In the genomic region with DNA sequence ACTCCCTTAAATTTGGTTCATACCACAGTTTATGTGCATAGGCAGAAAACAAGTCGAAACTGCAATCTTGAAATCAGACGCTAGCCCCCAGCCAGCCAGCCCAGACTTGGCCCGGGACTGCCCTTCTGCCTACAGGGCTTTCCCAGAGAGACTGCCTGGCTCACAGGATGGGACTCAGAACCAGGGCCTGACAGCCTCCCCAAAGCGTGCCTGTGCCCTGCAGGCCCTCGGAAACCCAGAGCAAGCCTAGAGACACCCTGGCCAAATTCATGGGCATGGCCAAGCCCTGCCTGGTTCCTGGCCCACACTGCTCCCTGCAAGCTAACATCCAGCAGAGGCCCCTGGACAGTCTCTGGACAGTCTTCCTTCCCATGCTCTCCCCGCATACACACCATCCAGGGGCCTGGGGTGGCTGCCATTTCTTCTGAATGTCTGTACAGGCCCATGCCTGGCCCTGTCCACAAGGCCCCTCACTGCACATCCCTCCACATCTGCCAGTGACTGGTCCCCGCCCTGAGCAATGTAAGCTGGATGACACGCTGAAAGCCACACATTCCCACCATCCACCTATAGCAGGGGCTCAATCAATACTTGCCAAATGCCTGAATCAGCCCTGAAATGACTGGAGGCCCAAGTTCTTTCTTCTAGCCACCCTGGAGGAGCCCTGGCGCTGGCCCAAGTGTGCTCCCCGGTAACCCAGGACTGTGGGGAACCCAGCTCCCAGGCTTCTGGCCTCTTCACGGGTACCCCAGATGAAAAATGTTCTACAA, we compare ENCODE assay signal across 9 cellular contexts.
DNase-seq lines count a peak whose midpoint lies in the region; ATAC-seq and TF ChIP-seq lines count a peak whose summit lies in the region.
"Had no signal": no experiment of that assay in that cellular context is flagged by ENCODE, and none has a peak within 500 bp of the region (broad histone marks: within the 10 kb centered on the region; RNA-seq: fewer than 3 reads in every experiment).

No MANE protein-coding gene starts in this region.

- peak overlapping the region; percentile 53 to 90 (median 86) for H3K27ac ChIP-seq in esophagus squamous epithelium

- peaks cover 39 to 85% (median 65%) of the 10 kb centered on the region in 3 donors for H3K4me1 ChIP-seq in esophagus squamous epithelium
- H3K4me1 ChIP-seq in skeletal muscle satellite cell (ENCODE audit: control insufficient read depth, insufficient read depth, low read length), result peaks cover 29% of the 10 kb centered on the region

- in situ Hi-C loops in GM13976 (cut with MboI; ENCODE audit: low sequenced_read_pairs, unreplicated experiment), result no loop called here

- 32 to 70% methylated on average over 3 to 5 of the region's 11 CpGs for WGBS in esophagus squamous epithelium, 2 donors

- DNase-seq in esophagus squamous epithelium (lab: John Stamatoyannopoulos, UW) (no peak), GM13976 (ENCODE audit: low spot score) (no peak), DMS153 treated with DMSO at 0.1 percent for 48 hours (lab: John Stamatoyannopoulos, UW; ENCODE audit: unreplicated experiment) (no peak)
- DNase-seq: OCI-M1 had no signal

- no peaks in the 10 kb centered on the region for H3K9me3 ChIP-seq in esophagus squamous epithelium
- no peaks in the 10 kb centered on the region for H3K9me3 ChIP-seq in skeletal muscle satellite cell (replicated peaks; ENCODE audit: low read length)

- H3K27me3 ChIP-seq in esophagus squamous epithelium (no peaks in the 10 kb centered on the region), skeletal muscle satellite cell (ENCODE audit: control insufficient read depth, insufficient read depth, low read length) (no peaks in the 10 kb centered on the region)

- H3K4me3 ChIP-seq in esophagus squamous epithelium, result no peak overlapping the region
- no peak overlapping the region for H3K4me3 ChIP-seq in skeletal muscle satellite cell (ENCODE audit: low read length)

- H3K4me2 ChIP-seq in skeletal muscle satellite cell (ENCODE audit: low read length), result no peak overlapping the region

- no peak for TF ChIP-seq CTCF in esophagus squamous epithelium (IDR thresholded peaks at IDR 0.05)
- TF ChIP-seq CTCF in GM13976 (IDR thresholded peaks at IDR 0.05; ENCODE audit: borderline replicate concordance, control extremely low read depth, extremely low read depth, insufficient read depth, missing control alignments), result no peak

- peak overlapping the region; percentile 25 for H3K9ac ChIP-seq in skeletal muscle satellite cell (ENCODE audit: low read depth, low read length)

- H3K36me3 ChIP-seq in esophagus squamous epithelium, result peaks cover 0 to 9% (median 0%) of the 10 kb centered on the region in 3 donors
- no peaks in the 10 kb centered on the region for H3K36me3 ChIP-seq in skeletal muscle satellite cell (ENCODE audit: insufficient read depth, low read length)

- intact Hi-C loops in esophagus squamous epithelium (cut with DNase I), result no loop called here

- no peak for TF ChIP-seq POLR2A in esophagus squamous epithelium (IDR thresholded peaks at IDR 0.05)

- ATAC-seq in GM19452 (IDR thresholded peaks at IDR 0.05; ENCODE audit: unreplicated experiment), result peak; percentile 19
- peak; percentile 27 for ATAC-seq in HG03457 (IDR thresholded peaks at IDR 0.05; ENCODE audit: unreplicated experiment)
- no peak for ATAC-seq in HG02938 (IDR thresholded peaks at IDR 0.05; ENCODE audit: unreplicated experiment)
- ATAC-seq in HG02763 (IDR thresholded peaks at IDR 0.05; ENCODE audit: unreplicated experiment), result no peak

Comparison
In these comparisons a context has a peak if more than half of its experiments do, and no peak if none do; other contexts are left out.
1. ATAC-seq: peak in GM19452 (single experiment) and HG03457 (single experiment); none in HG02938 (single experiment) and HG02763 (single experiment).